In genomic region chr1:21100496-21100895, GRCh38 we compare ENCODE assay signal across 14 cellular contexts.
DNase-seq lines count a peak whose midpoint lies in the region; ATAC-seq and TF ChIP-seq lines count a peak whose summit lies in the region.
"Had no signal": no experiment of that assay in that cellular context is flagged by ENCODE, and none has a peak within 500 bp of the region (broad histone marks: within the 10 kb centered on the region; RNA-seq: fewer than 3 reads in every experiment).

No MANE protein-coding gene starts in this region.

- H3K4me3 ChIP-seq in A673 (ENCODE audit: low read depth, low read length, poor library complexity, severe bottlenecking): no peak overlapping the region
- no peak overlapping the region for H3K4me3 ChIP-seq in cardiac fibroblast (replicated peaks in 1 of 2; ENCODE audit: low read depth in 2 of 2, low read length in 2 of 2)
- no peak overlapping the region for H3K4me3 ChIP-seq in left lung
- H3K4me3 ChIP-seq: SJCRH30 had no signal

- no TSS peak for BruUV-seq in A673 (replicated peaks; lab: Mats Ljungman, UMichigan)

- DNase-seq in A673 (ENCODE audit: low spot score) (peak; percentile 84), KBM-7 (peak; percentile 78), cardiac fibroblast (ENCODE audit: low read depth in 2 of 2) (peak; percentile 56 to 79), left lung (no peak), NCI-H2107 (lab: John Stamatoyannopoulos, UW) (no peak), H4 (ENCODE audit: low spot score) (no peak), posterior cingulate gyrus (no peak)
- DNase-seq: activated CD8-positive, alpha-beta memory T cell treated with anti-CD3 and anti-CD28 coated beads, Interleukin-2, amount 10 ng/mL, durations not matched to agents 7 days and 5 days; DMS79; NCI-H1436; NCI-H774; SJCRH30 had no signal

- POLR2A ChIA-PET in A673 (lab: Charles Lee; ENCODE audit: low non-redundant PET): no interaction called here

- in situ Hi-C loops in KBM-7 (cut with MboI; ENCODE audit: low pct_unique_long_range_greater_than_20kb, low sequenced_read_pairs): no loop called here

- H3K9me3 ChIP-seq in A673 (ENCODE audit: low read depth, low read length, poor library complexity, severe bottlenecking) (no peaks in the 10 kb centered on the region), left lung (no peaks in the 10 kb centered on the region)
- H3K9me3 ChIP-seq: SJCRH30 had no signal

- TF ChIP-seq CTCF in A673 (conservative IDR thresholded peaks at IDR 0.05; ENCODE audit: low read depth, low read length) (no peak), cardiac fibroblast (IDR thresholded peaks at IDR 0.05; ENCODE audit: low read depth, low read length) (no peak), left lung (IDR thresholded peaks at IDR 0.05) (no peak)

- H3K4me1 ChIP-seq in A673 (ENCODE audit: insufficient read depth, low read length, poor library complexity, severe bottlenecking) (peaks cover 27% of the 10 kb centered on the region), left lung (peaks cover 0 to 20% of the 10 kb centered on the region in 2 donors)
- H3K4me1 ChIP-seq: SJCRH30 had no signal

- no peaks in the 10 kb centered on the region for H3K27me3 ChIP-seq in A673 (replicated peaks; ENCODE audit: insufficient read depth, low read depth, low read length, poor library complexity)
- H3K27me3 ChIP-seq in left lung: no peaks in the 10 kb centered on the region
- H3K27me3 ChIP-seq: SJCRH30 had no signal

- H3K27ac ChIP-seq in A673 (ENCODE audit: low read depth, low read length, poor library complexity, severe bottlenecking): peak overlapping the region; percentile 64
- H3K27ac ChIP-seq in left lung: peak overlapping the region in 1 of 2 donors; percentile 61
- H3K27ac ChIP-seq: SJCRH30, VCaP had no signal

- intact Hi-C loops in A673 (cut with micrococcal nuclease; ENCODE audit: unreplicated experiment): no loop called here
- intact Hi-C loops in left lung (cut with DNase I): no loop called here
- intact Hi-C loops in posterior cingulate gyrus (cut with DNase I): no loop called here

- H3K36me3 ChIP-seq in A673 (ENCODE audit: insufficient read depth, low read length, poor library complexity, severe bottlenecking) (peaks cover 4% of the 10 kb centered on the region), left lung (peaks cover 0 to 14% of the 10 kb centered on the region in 2 donors)

- CTCF ChIA-PET in A673 (lab: Charles Lee): interaction anchor here (0.7 kb wide), 1 partner anchor 90 kb away, joined by 3 read pairs; no protein-coding TSS in a partner anchor

- ATAC-seq in left lung: peak; percentile 56
- no peak for ATAC-seq in HG03097 (IDR thresholded peaks at IDR 0.05; ENCODE audit: low FRiP score, unreplicated experiment)
- ATAC-seq: activated CD8-positive, alpha-beta memory T cell treated with anti-CD3 and anti-CD28 coated beads, Interleukin-2, amount 10 ng/mL, durations not matched to agents 7 days and 5 days had no signal

Comparison
In these comparisons a context has a peak if more than half of its experiments do, and no peak if none do; other contexts are left out.
1. DNase-seq: peak in A673 (single experiment), KBM-7 (single experiment) and cardiac fibroblast (2 of 2); none in left lung (0 of 2), NCI-H2107 (single experiment), H4 (single experiment) and posterior cingulate gyrus (0 of 10).